39 cellular contexts compared by ENCODE assay signal in the genomic region with DNA sequence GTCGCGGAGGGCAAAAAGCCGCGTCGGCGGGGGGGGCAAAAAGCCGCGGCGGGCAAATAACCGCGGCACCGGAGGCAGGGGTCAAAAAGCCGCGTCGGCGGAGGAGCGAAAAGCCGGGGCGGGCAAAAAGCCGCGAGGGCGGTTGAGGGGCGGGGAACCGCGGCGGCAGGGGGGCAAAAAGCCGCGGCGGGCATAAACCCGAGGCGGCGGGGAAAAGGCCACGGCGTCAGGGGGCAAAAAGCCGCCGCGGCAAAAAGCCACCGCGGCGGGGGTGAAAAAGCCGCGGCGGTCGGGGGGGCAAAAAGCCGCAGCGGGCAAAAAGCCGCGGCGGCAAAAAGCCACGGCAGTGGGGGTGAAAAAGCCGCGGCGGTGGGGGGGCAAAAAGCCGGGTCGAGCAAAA.
"Had no signal": no experiment of that assay in that cellular context is flagged by ENCODE, and none has a peak within 500 bp of the region (broad histone marks: within the 10 kb centered on the region; RNA-seq: fewer than 3 reads in every experiment).

No MANE protein-coding gene starts in this region.

- H3K4me1 Mint-ChIP-seq: activated naive CD4-positive, alpha-beta T cell treated with anti-CD3 and anti-CD28 coated beads, Interleukin-2, amount 10 ng/mL, durations not matched to agents 7 days and 5 days; activated naive CD4-positive, alpha-beta T cell treated with anti-CD3 and anti-CD28 coated beads, Interleukin-2, amount 50 U/mL, for 24 hours; activated naive CD8-positive, alpha-beta T cell treated with anti-CD3 and anti-CD28 coated beads for 36 hours; activated naive CD8-positive, alpha-beta T cell treated with anti-CD3 and anti-CD28 coated beads, Interleukin-2, amount 10 ng/mL, durations not matched to agents 7 days and 5 days; activated naive CD8-positive, alpha-beta T cell treated with anti-CD3 and anti-CD28 coated beads, Interleukin-2, amount 50 U/mL, for 24 hours; activated T-helper 17 cell treated with anti-CD3 and anti-CD28 coated beads, Interleukin-2, amount 50 U/mL, for 72 hours; brain; central memory CD8-positive, alpha-beta T cell had no signal

- H3K27ac ChIP-seq: adrenal gland, ascending aorta, body of pancreas, brain microvascular endothelial cell, breast epithelium, cardiac muscle cell had no signal

- H3K9me3 Mint-ChIP-seq: activated naive CD4-positive, alpha-beta T cell treated with anti-CD3 and anti-CD28 coated beads for 36 hours; activated naive CD4-positive, alpha-beta T cell treated with anti-CD3 and anti-CD28 coated beads, Interleukin-2, amount 10 ng/mL, durations not matched to agents 7 days and 5 days; activated naive CD4-positive, alpha-beta T cell treated with anti-CD3 and anti-CD28 coated beads, Interleukin-2, amount 50 U/mL, for 24 hours; activated naive CD4-positive, alpha-beta T cell treated with anti-CD3 and anti-CD28 coated beads, Interleukin-2, amount 50 U/mL, for 72 hours; activated naive CD8-positive, alpha-beta T cell treated with anti-CD3 and anti-CD28 coated beads for 36 hours; activated naive CD8-positive, alpha-beta T cell treated with anti-CD3 and anti-CD28 coated beads, Interleukin-2, amount 10 ng/mL, durations not matched to agents 7 days and 5 days; activated naive CD8-positive, alpha-beta T cell treated with anti-CD3 and anti-CD28 coated beads, Interleukin-2, amount 50 U/mL, for 24 hours; activated T-cell treated with anti-CD3 and anti-CD28 coated beads, Interleukin-2, amount 50 U/mL, for 4 hours; activated T-cell treated with anti-CD3 and anti-CD28 coated beads, Interleukin-2, amount 50 U/mL, for 72 hours; activated T-helper 1 cell treated with anti-CD3 and anti-CD28 coated beads, Interleukin-12 subunit alpha, Interleukin-12 subunit beta, Interleukin-2, Interleukin-4 antibody, amounts not matched to agents 30 ng/mL and 10 ng/mL and 1 ng/mL, durations not matched to agents 14 hours and 24 hours and 36 hours; activated T-helper 17 cell treated with anti-CD3 and anti-CD28 coated beads, Interleukin-2, amount 50 U/mL, for 72 hours; activated T-helper 2 cell treated with anti-CD3 and anti-CD28 coated beads, Interferon-gamma antibody, Interleukin-2, Interleukin-4, amounts not matched to agents 10 μg/mL and 5 μg/mL and 100 μg/mL, durations not matched to agents 14 hours and 24 hours and 36 hours; brain; central memory CD8-positive, alpha-beta T cell had no signal

- FAIRE-seq: astrocyte, bronchial epithelial cell, colon had no signal

- H3K9me3 ChIP-seq: adrenal gland, ascending aorta, body of pancreas, breast epithelium had no signal

- H3K4me1 ChIP-seq: adrenal gland, ascending aorta, body of pancreas, breast epithelium had no signal

- H3K4me3 Mint-ChIP-seq: activated naive CD4-positive, alpha-beta T cell treated with anti-CD3 and anti-CD28 coated beads for 36 hours; activated naive CD4-positive, alpha-beta T cell treated with anti-CD3 and anti-CD28 coated beads, Interleukin-2, amount 10 ng/mL, durations not matched to agents 7 days and 5 days; activated naive CD4-positive, alpha-beta T cell treated with anti-CD3 and anti-CD28 coated beads, Interleukin-2, amount 50 U/mL, for 24 hours; activated naive CD8-positive, alpha-beta T cell; activated naive CD8-positive, alpha-beta T cell treated with anti-CD3 and anti-CD28 coated beads for 36 hours; activated naive CD8-positive, alpha-beta T cell treated with anti-CD3 and anti-CD28 coated beads, Interleukin-2, amount 10 ng/mL, durations not matched to agents 7 days and 5 days; activated naive CD8-positive, alpha-beta T cell treated with anti-CD3 and anti-CD28 coated beads, Interleukin-2, amount 50 U/mL, for 24 hours; activated T-cell treated with anti-CD3 and anti-CD28 coated beads, Interleukin-2, amount 50 U/mL, for 4 hours; activated T-cell treated with anti-CD3 and anti-CD28 coated beads, Interleukin-2, amount 50 U/mL, for 72 hours; activated T-helper 1 cell treated with anti-CD3 and anti-CD28 coated beads, Interleukin-12 subunit alpha, Interleukin-12 subunit beta, Interleukin-2, Interleukin-4 antibody, amounts not matched to agents 30 ng/mL and 10 ng/mL and 1 ng/mL, durations not matched to agents 14 hours and 24 hours and 36 hours; activated T-helper 17 cell treated with anti-CD3 and anti-CD28 coated beads, Interleukin-2, amount 50 U/mL, for 72 hours; brain; central memory CD8-positive, alpha-beta T cell had no signal

- H3K27ac Mint-ChIP-seq: activated naive CD4-positive, alpha-beta T cell treated with anti-CD3 and anti-CD28 coated beads for 36 hours; activated naive CD4-positive, alpha-beta T cell treated with anti-CD3 and anti-CD28 coated beads, Interleukin-2, amount 10 ng/mL, durations not matched to agents 7 days and 5 days; activated naive CD4-positive, alpha-beta T cell treated with anti-CD3 and anti-CD28 coated beads, Interleukin-2, amount 50 U/mL, for 24 hours; activated naive CD4-positive, alpha-beta T cell treated with anti-CD3 and anti-CD28 coated beads, Interleukin-2, amount 50 U/mL, for 72 hours; activated naive CD8-positive, alpha-beta T cell; activated naive CD8-positive, alpha-beta T cell treated with anti-CD3 and anti-CD28 coated beads for 36 hours; activated naive CD8-positive, alpha-beta T cell treated with anti-CD3 and anti-CD28 coated beads, Interleukin-2, amount 10 ng/mL, durations not matched to agents 7 days and 5 days; activated naive CD8-positive, alpha-beta T cell treated with anti-CD3 and anti-CD28 coated beads, Interleukin-2, amount 50 U/mL, for 24 hours; activated T-cell treated with anti-CD3 and anti-CD28 coated beads, Interleukin-2, amount 50 U/mL, for 72 hours; activated T-helper 1 cell treated with anti-CD3 and anti-CD28 coated beads, Interleukin-12 subunit alpha, Interleukin-12 subunit beta, Interleukin-2, Interleukin-4 antibody, amounts not matched to agents 30 ng/mL and 10 ng/mL and 1 ng/mL, durations not matched to agents 14 hours and 24 hours and 36 hours; activated T-helper 17 cell treated with anti-CD3 and anti-CD28 coated beads, Interleukin-2, amount 50 U/mL, for 72 hours; activated T-helper 2 cell treated with anti-CD3 and anti-CD28 coated beads, Interferon-gamma antibody, Interleukin-2, Interleukin-4, amounts not matched to agents 10 μg/mL and 5 μg/mL and 100 μg/mL, durations not matched to agents 14 hours and 24 hours and 36 hours; brain had no signal

- DNase-seq: activated effector memory CD4-positive, alpha-beta T cell treated with anti-CD3 and anti-CD28 coated beads, Interleukin-2, amount 50 U/mL, for 16 hours; activated effector memory CD4-positive, alpha-beta T cell treated with Interleukin-2 at 50 U/mL for 16 hours; activated gamma-delta T cell; activated gamma-delta T cell treated with Interleukin-2 at 50 U/mL for 16 hours; activated naive CD4-positive, alpha-beta T cell; activated naive CD4-positive, alpha-beta T cell treated with anti-CD3 and anti-CD28 coated beads for 36 hours; activated naive CD4-positive, alpha-beta T cell treated with anti-CD3 and anti-CD28 coated beads, Interleukin-2, amount 10 ng/mL, durations not matched to agents 7 days and 5 days; activated naive CD4-positive, alpha-beta T cell treated with anti-CD3 and anti-CD28 coated beads, Interleukin-2, amount 50 U/mL, for 16 hours; activated naive CD4-positive, alpha-beta T cell treated with Interleukin-2 at 50 U/mL for 16 hours; activated naive CD8-positive, alpha-beta T cell treated with anti-CD3 and anti-CD28 coated beads for 36 hours; activated naive CD8-positive, alpha-beta T cell treated with anti-CD3 and anti-CD28 coated beads, Interleukin-2, amount 10 ng/mL, durations not matched to agents 7 days and 5 days; activated naive CD8-positive, alpha-beta T cell treated with anti-CD3 and anti-CD28 coated beads, Interleukin-2, amount 50 U/mL, for 24 hours; activated T-cell treated with anti-CD3 and anti-CD28 coated beads, Interleukin-2, amount 50 U/mL, for 4 hours; activated T-cell treated with anti-CD3 and anti-CD28 coated beads, Interleukin-2, amount 50 U/mL, for 48 hours; activated T-cell treated with anti-CD3 and anti-CD28 coated beads, Interleukin-2, amount 50 U/mL, for 72 hours; adrenal gland; amniotic stem cell; amygdala; anterior cingulate cortex; aorta; body of pancreas; brain microvascular endothelial cell; caudate nucleus; central memory CD4-positive, alpha-beta T cell; cerebellar nuclear complex had no signal

- ATAC-seq: activated naive CD4-positive, alpha-beta T cell treated with anti-CD3 and anti-CD28 coated beads, Interleukin-2, amount 50 U/mL, for 72 hours; activated naive CD8-positive, alpha-beta T cell treated with anti-CD3 and anti-CD28 coated beads, Interleukin-2, amount 50 U/mL, for 24 hours; activated T-cell treated with anti-CD3 and anti-CD28 coated beads, Interleukin-2, amount 50 U/mL, for 4 hours; activated T-cell treated with anti-CD3 and anti-CD28 coated beads, Interleukin-2, amount 50 U/mL, for 72 hours; activated T-helper 17 cell treated with anti-CD3 and anti-CD28 coated beads, Interleukin-2, amount 50 U/mL, for 72 hours; body of pancreas had no signal

- H3K27me3 Mint-ChIP-seq: activated naive CD4-positive, alpha-beta T cell treated with anti-CD3 and anti-CD28 coated beads, Interleukin-2, amount 10 ng/mL, durations not matched to agents 7 days and 5 days; activated naive CD4-positive, alpha-beta T cell treated with anti-CD3 and anti-CD28 coated beads, Interleukin-2, amount 50 U/mL, for 24 hours; activated naive CD8-positive, alpha-beta T cell; activated naive CD8-positive, alpha-beta T cell treated with anti-CD3 and anti-CD28 coated beads for 36 hours; activated naive CD8-positive, alpha-beta T cell treated with anti-CD3 and anti-CD28 coated beads, Interleukin-2, amount 10 ng/mL, durations not matched to agents 7 days and 5 days; activated naive CD8-positive, alpha-beta T cell treated with anti-CD3 and anti-CD28 coated beads, Interleukin-2, amount 50 U/mL, for 24 hours; activated T-helper 17 cell treated with anti-CD3 and anti-CD28 coated beads, Interleukin-2, amount 50 U/mL, for 72 hours; brain; central memory CD8-positive, alpha-beta T cell had no signal

- H3K4me3 ChIP-seq: adrenal gland, ascending aorta, body of pancreas, breast epithelium, cardiac muscle cell had no signal

- H3K27me3 ChIP-seq: adrenal gland, ascending aorta, body of pancreas, brain microvascular endothelial cell, breast epithelium, cardiac muscle cell had no signal

- H3K36me3 Mint-ChIP-seq: activated naive CD4-positive, alpha-beta T cell treated with anti-CD3 and anti-CD28 coated beads, Interleukin-2, amount 10 ng/mL, durations not matched to agents 7 days and 5 days; activated naive CD4-positive, alpha-beta T cell treated with anti-CD3 and anti-CD28 coated beads, Interleukin-2, amount 50 U/mL, for 24 hours; activated naive CD4-positive, alpha-beta T cell treated with anti-CD3 and anti-CD28 coated beads, Interleukin-2, amount 50 U/mL, for 72 hours; activated naive CD8-positive, alpha-beta T cell; activated naive CD8-positive, alpha-beta T cell treated with anti-CD3 and anti-CD28 coated beads for 36 hours; activated naive CD8-positive, alpha-beta T cell treated with anti-CD3 and anti-CD28 coated beads, Interleukin-2, amount 10 ng/mL, durations not matched to agents 7 days and 5 days; brain had no signal

- H3K36me3 ChIP-seq: adrenal gland, ascending aorta, brain microvascular endothelial cell, breast epithelium, cardiac muscle cell had no signal
